In the genomic region with DNA sequence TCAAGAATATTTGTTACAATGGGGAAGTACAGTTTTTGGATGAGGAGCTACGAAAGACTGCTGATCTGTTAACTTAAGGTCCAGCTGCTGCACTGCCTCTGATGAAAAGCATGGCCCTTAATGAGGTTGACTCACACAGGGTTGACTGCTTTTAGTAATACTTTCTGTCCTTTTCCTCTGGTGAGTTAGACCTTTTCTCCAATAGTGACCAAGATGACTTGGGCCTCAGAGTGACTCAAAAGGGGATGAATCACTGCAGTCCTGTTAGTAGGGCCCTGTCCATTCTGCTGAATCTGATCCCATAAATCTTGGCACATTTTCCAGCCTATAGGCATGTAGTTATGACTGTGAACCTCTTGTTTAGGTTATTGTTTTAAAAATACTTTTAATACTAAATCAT, we compare ENCODE assay signal across 9 cellular contexts. TPM values are rescaled to one million over a fixed set of nuclear protein-coding genes. Genes with fewer than 3 reads are reported as not detected.
A peak's percentile ranks its signal among the peaks of the same experiment; 100 is the strongest.
DNase-seq lines count a peak whose midpoint lies in the region; ATAC-seq and FAIRE-seq lines count a peak whose summit lies in the region.
"Had no signal": no experiment of that assay in that cellular context is flagged by ENCODE, and none has a peak within 500 bp of the region (broad histone marks: within the 10 kb centered on the region; RNA-seq: fewer than 3 reads in every experiment).

No MANE protein-coding gene starts in this region.

- DNase-seq in GM23248 (peak; percentile 96), SW 1271 (lab: John Stamatoyannopoulos, UW) (peak; percentile 22 to 66), foreskin melanocyte (peak; percentile 67), small intestine (peak; percentile 30), midbrain (lab: John Stamatoyannopoulos, UW) (no peak), SIG-M5 treated with dmso at 0.1 percent for 504 hours (lab: John Stamatoyannopoulos, UW; ENCODE audit: unreplicated experiment) (no peak)
- DNase-seq in activated naive CD4-positive, alpha-beta T cell treated with anti-CD3 and anti-CD28 coated beads, Interleukin-2, amount 10 ng/mL, durations not matched to agents 7 days and 5 days = no peak

- H3K27me3 ChIP-seq in GM23248 (replicated peaks; ENCODE audit: insufficient read depth) (no peaks in the 10 kb centered on the region), small intestine (ENCODE audit: control insufficient read depth in 2 of 2, insufficient read depth in 2 of 2, low read length in 2 of 2) (no peaks in the 10 kb centered on the region)

- no peak overlapping the region for H3K9ac ChIP-seq in GM23248

- H3K79me2 ChIP-seq in GM23248 (ENCODE audit: insufficient read depth) = peaks cover 51% of the 10 kb centered on the region

- CTCF ChIA-PET in activated naive CD4-positive, alpha-beta T cell treated with anti-CD3 and anti-CD28 coated beads, Interleukin-2, amount 10 ng/mL, durations not matched to agents 7 days and 5 days (lab: Charles Lee) = no interaction called here

- H3K9me3 Mint-ChIP-seq in activated naive CD4-positive, alpha-beta T cell treated with anti-CD3 and anti-CD28 coated beads, Interleukin-2, amount 10 ng/mL, durations not matched to agents 7 days and 5 days = no peaks in the 10 kb centered on the region

- no peak overlapping the region for H3K27ac Mint-ChIP-seq in activated naive CD4-positive, alpha-beta T cell treated with anti-CD3 and anti-CD28 coated beads, Interleukin-2, amount 10 ng/mL, durations not matched to agents 7 days and 5 days

- H3K4me1 Mint-ChIP-seq in activated naive CD4-positive, alpha-beta T cell treated with anti-CD3 and anti-CD28 coated beads, Interleukin-2, amount 10 ng/mL, durations not matched to agents 7 days and 5 days = peaks cover 22% of the 10 kb centered on the region

- no peak for FAIRE-seq in small intestine (lab: Jason Lieb, UNC)
- FAIRE-seq: GM18507 had no signal

- no peak overlapping the region for H3K4me3 Mint-ChIP-seq in activated naive CD4-positive, alpha-beta T cell treated with anti-CD3 and anti-CD28 coated beads, Interleukin-2, amount 10 ng/mL, durations not matched to agents 7 days and 5 days

- WGBS in GM23248 (ENCODE audit: low coverage in 1 of 2, low lambda C conversion rate in 2 of 2, missing lambda C conversion rate in 2 of 2), 2 experiments = 4 to 20% methylated on average over 1 of the region's 1 CpG
- whole genome bisulfite sequencing in small intestine, 3 donors = 68 to 90% (median 72%) methylated on average over 1 of the region's 1 CpG

- no peak overlapping the region; the same call in 1 of the 2 replicates for H3K4me3 ChIP-seq in GM23248
- no peak overlapping the region for H3K4me3 ChIP-seq in small intestine (ENCODE audit: low read depth in 1 of 2, low read length in 2 of 2)

- no peak for ATAC-seq in HG02938 (IDR thresholded peaks at IDR 0.05; ENCODE audit: unreplicated experiment)

- no peak overlapping the region for H2AFZ ChIP-seq in GM23248

- H3K4me1 ChIP-seq in GM23248 (ENCODE audit: insufficient read depth) = peaks cover 38% of the 10 kb centered on the region
- H3K4me1 ChIP-seq in small intestine (ENCODE audit: control insufficient read depth in 2 of 2, insufficient read depth in 1 of 2, low read depth in 1 of 2, low read length in 1 of 2) = peaks cover 0 to 2% of the 10 kb centered on the region in 2 donors

- H3K4me2 ChIP-seq in GM23248 (ENCODE audit: unreplicated experiment) = peak overlapping the region; percentile 43

- no peaks in the 10 kb centered on the region for H3K36me3 ChIP-seq in GM23248 (ENCODE audit: low read depth)
- H3K36me3 ChIP-seq in small intestine (ENCODE audit: control insufficient read depth in 2 of 2, insufficient read depth in 2 of 2, low read length in 2 of 2) = no peaks in the 10 kb centered on the region

- H3K27ac ChIP-seq in GM23248 (peak overlapping the region; percentile 23), small intestine (ENCODE audit: low read depth in 1 of 2, low read length in 1 of 2) (peak overlapping the region in 1 of 2 donors; percentile 4)

- no peaks in the 10 kb centered on the region for H3K9me2 ChIP-seq in GM23248 (ENCODE audit: insufficient read depth)

- in situ Hi-C loops in GM23248 (cut with MboI) = no loop called here

- no peaks in the 10 kb centered on the region for H3K27me3 Mint-ChIP-seq in activated naive CD4-positive, alpha-beta T cell treated with anti-CD3 and anti-CD28 coated beads, Interleukin-2, amount 10 ng/mL, durations not matched to agents 7 days and 5 days

- no peaks in the 10 kb centered on the region for H3K36me3 Mint-ChIP-seq in activated naive CD4-positive, alpha-beta T cell treated with anti-CD3 and anti-CD28 coated beads, Interleukin-2, amount 10 ng/mL, durations not matched to agents 7 days and 5 days

- H3K9me3 ChIP-seq in GM23248 (ENCODE audit: low read depth) (no peaks in the 10 kb centered on the region), small intestine (ENCODE audit: control insufficient read depth, low read depth) (no peaks in the 10 kb centered on the region)

- no peaks in the 10 kb centered on the region for H4K20me1 ChIP-seq in GM23248 (ENCODE audit: insufficient read depth)

- H3F3A ChIP-seq in GM23248 (ENCODE audit: insufficient read depth) = peaks cover 51% of the 10 kb centered on the region

RNA-seq across cellular contexts. Expression of gene DISP1, which starts 2.7 kb away (rescaled TPM):
- total RNA-seq in GM23248 (2014; rRNA removed; shearing (Covaris generic)) = 1.5 and 2.6 TPM in 2 replicates
- polyA plus RNA-seq in GM23248 (2016; fragmentation: Nextera tagmentation; extraction: Ambion mirVana) (3.1 and 3.6 TPM in 2 replicates), small intestine (1 to 10 TPM; 2.3 to 3.8 (median 2.7) TPM)

Comparison
In these comparisons a context has a peak if more than half of its experiments do, and no peak if none do; other contexts are left out.
1. DNase-seq: peak in GM23248 (single experiment), SW 1271 (2 of 2), foreskin melanocyte (single experiment) and small intestine (single experiment); none in midbrain (single experiment), SIG-M5 treated with dmso at 0.1 percent for 504 hours (single experiment) and activated naive CD4-positive, alpha-beta T cell treated with anti-CD3 and anti-CD28 coated beads, Interleukin-2, amount 10 ng/mL, durations not matched to agents 7 days and 5 days (single experiment).